ENCODE assay signal across 1 cellular context in the genomic region with DNA sequence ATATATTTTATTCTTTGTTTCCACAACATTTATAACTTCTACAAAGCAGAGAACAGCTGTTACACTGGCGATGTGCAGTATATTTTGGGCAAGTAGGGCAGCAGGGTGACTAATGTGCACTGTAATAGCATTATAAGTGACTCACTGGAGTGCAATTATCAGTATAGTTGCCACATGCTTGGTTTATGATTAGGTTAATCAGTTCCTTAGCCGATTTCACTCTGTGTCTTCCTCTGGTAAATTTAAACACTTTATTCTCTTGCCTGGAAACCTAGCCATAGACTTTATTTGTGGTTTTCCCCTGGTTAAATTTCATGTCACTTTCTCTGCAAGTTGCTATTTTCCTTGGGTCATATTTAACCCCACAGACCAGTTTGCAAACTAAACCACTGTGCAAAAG.
TF ChIP-seq lines count a peak whose summit lies in the region.

No MANE protein-coding gene starts in this region.

TF ChIP-seq in HepG2, 621 proteins besides CTCF, POLR2A, EP300 and RAD21 (continued from another document):
- TF ChIP-seq, protein P1, sequence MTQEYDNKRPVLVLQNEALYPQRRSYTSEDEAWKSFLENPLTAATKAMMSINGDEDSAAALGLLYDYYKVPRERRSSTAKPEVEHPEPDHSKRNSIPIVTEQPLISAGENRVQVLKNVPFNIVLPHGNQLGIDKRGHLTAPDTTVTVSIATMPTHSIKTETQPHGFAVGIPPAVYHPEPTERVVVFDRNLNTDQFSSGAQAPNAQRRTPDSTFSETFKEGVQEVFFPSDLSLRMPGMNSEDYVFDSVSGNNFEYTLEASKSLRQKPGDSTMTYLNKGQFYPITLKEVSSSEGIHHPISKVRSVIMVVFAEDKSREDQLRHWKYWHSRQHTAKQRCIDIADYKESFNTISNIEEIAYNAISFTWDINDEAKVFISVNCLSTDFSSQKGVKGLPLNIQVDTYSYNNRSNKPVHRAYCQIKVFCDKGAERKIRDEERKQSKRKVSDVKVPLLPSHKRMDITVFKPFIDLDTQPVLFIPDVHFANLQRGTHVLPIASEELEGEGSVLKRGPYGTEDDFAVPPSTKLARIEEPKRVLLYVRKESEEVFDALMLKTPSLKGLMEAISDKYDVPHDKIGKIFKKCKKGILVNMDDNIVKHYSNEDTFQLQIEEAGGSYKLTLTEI (CRISPR knock-in tag; conservative IDR thresholded peaks at IDR 0.05), result no peak
TF ChIP-seq in HepG2: peak in this region for 0.
